ENCODE assay signal across 24 cellular contexts in the genomic region with DNA sequence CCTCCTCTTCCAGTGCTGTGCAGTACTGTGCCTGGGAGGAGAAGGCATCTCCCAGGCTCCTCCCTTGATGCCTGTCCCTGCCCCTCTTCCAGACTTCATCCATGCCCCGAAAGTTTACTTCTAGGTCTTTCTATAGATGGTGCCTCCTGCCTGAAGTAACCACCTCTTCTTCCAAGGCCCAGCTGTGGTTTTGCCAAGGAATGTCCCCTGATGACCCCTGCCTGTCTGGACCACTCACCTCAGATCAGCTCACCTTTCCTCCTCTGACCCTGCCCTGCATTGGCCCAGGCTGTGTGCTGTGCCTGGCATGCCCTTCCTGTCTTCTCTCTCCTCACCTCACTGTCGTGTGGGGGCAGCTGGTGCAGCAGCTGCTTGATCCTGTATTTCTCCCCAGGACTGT.
"Had no signal": no experiment of that assay in that cellular context is flagged by ENCODE, and none has a peak within 500 bp of the region (broad histone marks: within the 10 kb centered on the region; RNA-seq: fewer than 3 reads in every experiment).

No MANE protein-coding gene starts in this region.

- H3K4me3 ChIP-seq: left ventricle myocardium inferior, right lobe of liver, skin epidermis, testis, uterus had no signal

- DNase-seq: activated CD4-positive, alpha-beta T cell treated with anti-CD3 and anti-CD28 coated beads, Interleukin-2, amount 10 ng/mL, durations not matched to agents 7 days and 5 days; activated CD4-positive, CD25-positive, alpha-beta regulatory T cell treated with anti-CD3 and anti-CD28 coated beads, Interleukin-2, amount 50 U/mL, for 72 hours; activated gamma-delta T cell treated with Interleukin-2 at 50 U/mL for 16 hours; activated T-cell treated with anti-CD3 and anti-CD28 coated beads, Interleukin-2, amount 50 U/mL, for 4 hours; aorta; brain microvascular endothelial cell; effector memory CD4-positive, alpha-beta T cell; foreskin melanocyte; hippocampal formation; left ventricle myocardium inferior; natural killer cell; right lobe of liver; stimulated activated CD4-positive, alpha-beta T cell treated with anti-CD3 and anti-CD28 coated beads, Interleukin-2, amount 100 ng/mL, for 24 hours; stimulated activated naive CD4-positive, alpha-beta T cell; T-cell; testis; trophoblast cell; uterus had no signal

- H3K9me3 ChIP-seq: left ventricle myocardium inferior, right lobe of liver, testis, uterus had no signal

- H3K27me3 ChIP-seq: brain microvascular endothelial cell, right lobe of liver, testis, uterus had no signal

- H3K4me3 Mint-ChIP-seq: activated CD4-positive, alpha-beta T cell treated with anti-CD3 and anti-CD28 coated beads, Interleukin-2, amount 10 ng/mL, durations not matched to agents 7 days and 5 days; activated T-cell treated with anti-CD3 and anti-CD28 coated beads, Interleukin-2, amount 50 U/mL, for 4 hours; central memory CD8-positive, alpha-beta T cell; natural killer cell; T-cell; T-helper 2 cell treated with Interferon-gamma antibody and Interleukin-4, amounts not matched to agents 5 μg/mL and 100 μg/mL, for 36 hours had no signal

- H3K27ac Mint-ChIP-seq: activated CD4-positive, alpha-beta T cell treated with anti-CD3 and anti-CD28 coated beads, Interleukin-2, amount 10 ng/mL, durations not matched to agents 7 days and 5 days; natural killer cell; T-cell; T-helper 2 cell treated with Interferon-gamma antibody and Interleukin-4, amounts not matched to agents 5 μg/mL and 100 μg/mL, for 36 hours had no signal

- H2AFZ ChIP-seq: parathyroid adenoma had no signal

- H3K27ac ChIP-seq: brain microvascular endothelial cell, left ventricle myocardium inferior, parathyroid adenoma, right lobe of liver, skin epidermis, testis, uterus, VCaP had no signal

- H3K9me3 Mint-ChIP-seq: activated CD4-positive, alpha-beta T cell treated with anti-CD3 and anti-CD28 coated beads, Interleukin-2, amount 10 ng/mL, durations not matched to agents 7 days and 5 days; activated T-cell treated with anti-CD3 and anti-CD28 coated beads, Interleukin-2, amount 50 U/mL, for 4 hours; central memory CD8-positive, alpha-beta T cell; natural killer cell; T-cell; T-helper 2 cell treated with Interferon-gamma antibody and Interleukin-4, amounts not matched to agents 5 μg/mL and 100 μg/mL, for 36 hours had no signal

- FAIRE-seq: colon had no signal

- H3K79me2 ChIP-seq: parathyroid adenoma had no signal

- ATAC-seq: activated T-cell treated with anti-CD3 and anti-CD28 coated beads, Interleukin-2, amount 50 U/mL, for 4 hours; natural killer cell; right lobe of liver; T-cell had no signal

- H3K27me3 Mint-ChIP-seq: activated CD4-positive, alpha-beta T cell treated with anti-CD3 and anti-CD28 coated beads, Interleukin-2, amount 10 ng/mL, durations not matched to agents 7 days and 5 days; central memory CD8-positive, alpha-beta T cell; T-cell had no signal

- H3K36me3 ChIP-seq: uterus had no signal

- H3K9ac ChIP-seq: parathyroid adenoma had no signal

- H3K36me3 Mint-ChIP-seq: natural killer cell had no signal

- H3K4me1 ChIP-seq: parathyroid adenoma, right lobe of liver, testis, uterus had no signal
